In the genomic region with DNA sequence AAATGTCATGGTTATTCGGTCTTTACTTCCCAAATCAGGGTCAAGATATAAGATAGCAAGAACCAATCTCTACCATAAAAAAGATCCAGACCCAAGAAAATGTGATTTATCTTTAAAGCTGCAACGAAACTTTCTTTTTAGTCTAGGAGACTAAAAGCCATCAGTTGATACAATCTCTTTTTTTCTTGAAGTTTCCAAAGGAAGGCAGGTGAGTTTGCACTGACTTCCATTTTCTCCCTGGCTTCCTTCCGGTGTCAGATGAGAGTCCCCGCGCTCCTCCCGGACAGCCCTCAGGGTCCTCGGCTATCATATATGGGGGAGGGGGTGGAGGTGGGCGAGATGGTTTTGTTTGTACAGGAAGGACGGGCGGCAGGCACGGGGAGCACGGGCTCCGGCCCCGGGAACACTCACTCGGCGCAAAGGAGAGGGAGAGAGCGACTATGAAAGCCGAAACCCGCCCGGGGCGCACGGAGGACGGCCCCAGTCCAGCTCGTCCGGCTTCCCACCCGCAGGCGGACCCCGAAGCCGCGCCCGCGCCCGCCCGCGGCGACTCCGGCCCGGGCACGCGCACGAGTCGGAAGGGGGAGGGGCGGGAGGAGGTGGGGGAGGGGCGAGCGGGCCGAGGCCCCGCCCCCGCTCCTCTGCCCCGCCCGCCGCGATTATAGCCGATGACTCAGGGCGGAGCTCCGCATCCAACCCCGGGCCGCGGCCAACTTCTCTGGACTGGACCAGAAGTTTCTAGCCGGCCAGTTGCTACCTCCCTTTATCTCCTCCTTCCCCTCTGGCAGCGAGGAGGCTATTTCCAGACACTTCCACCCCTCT, we compare ENCODE assay signal across 8 cellular contexts. TPM values are rescaled to one million over a fixed set of nuclear protein-coding genes. Genes with fewer than 3 reads are reported as not detected.
A peak's percentile ranks its signal among the peaks of the same experiment; 100 is the strongest.
DNase-seq lines count a peak whose midpoint lies in the region; ATAC-seq and TF ChIP-seq lines count a peak whose summit lies in the region.

A gene (plus strand): TSS at position 689 of the 822 bp plus-strand sequence. CDS start 296 bp downstream, outside the sequence.

- ATAC-seq in GM18502 (IDR thresholded peaks at IDR 0.05; ENCODE audit: poor library complexity, unreplicated experiment) (peak; percentile 70), HG02981 (IDR thresholded peaks at IDR 0.05; ENCODE audit: unreplicated experiment) (peak; percentile 71), left colon (peak; percentile 87)

- peak within 1 kb of the TSS; percentile 77 for H3K27ac ChIP-seq in 22Rv1
- peak within 1 kb of the TSS; percentile 98 to 99 for H3K27ac ChIP-seq in coronary artery

- H3K4me3 Mint-ChIP-seq in activated CD4-positive, alpha-beta T cell treated with anti-CD3 and anti-CD28 coated beads, Interleukin-2, amount 10 ng/mL, durations not matched to agents 7 days and 5 days = peak within 1 kb of the TSS; percentile 98

- H3K36me3 Mint-ChIP-seq in activated CD4-positive, alpha-beta T cell treated with anti-CD3 and anti-CD28 coated beads, Interleukin-2, amount 10 ng/mL, durations not matched to agents 7 days and 5 days (ENCODE audit: low read depth) = peaks cover 8% of the 10 kb centered on the region

- DNase-seq in NCI-H460 (ENCODE audit: extremely low read depth, low read depth) (peak; percentile 90), coronary artery (ENCODE audit: low spot score) (peak; percentile 97), left colon (peak; percentile 93)
- peak; percentile 82 for DNase-seq in activated CD4-positive, alpha-beta T cell treated with anti-CD3 and anti-CD28 coated beads, Interleukin-2, amount 10 ng/mL, durations not matched to agents 7 days and 5 days
- DNase-seq in stimulated activated CD4-positive, alpha-beta T cell treated with anti-CD3 and anti-CD28 coated beads, Interleukin-1b, Interleukin-23, amount 100 ng/mL, for 4 hours (ENCODE audit: low read depth in 2 of 2) = peak; percentile 75 to 78

- TF ChIP-seq CTCF in 22Rv1 (IDR thresholded peaks at IDR 0.05) = no peak
- TF ChIP-seq CTCF in coronary artery (IDR thresholded peaks at IDR 0.05) = no peak

- peak within 1 kb of the TSS; percentile 94 for H3K4me3 ChIP-seq in coronary artery

- H3K27me3 Mint-ChIP-seq in activated CD4-positive, alpha-beta T cell treated with anti-CD3 and anti-CD28 coated beads, Interleukin-2, amount 10 ng/mL, durations not matched to agents 7 days and 5 days = peaks cover 3% of the 10 kb centered on the region

- H3K4me1 Mint-ChIP-seq in activated CD4-positive, alpha-beta T cell treated with anti-CD3 and anti-CD28 coated beads, Interleukin-2, amount 10 ng/mL, durations not matched to agents 7 days and 5 days = peaks cover 44% of the 10 kb centered on the region

- intact Hi-C loops in left colon (cut with DNase I, micrococcal nuclease) = no loop called here

- CTCF ChIA-PET in activated CD4-positive, alpha-beta T cell treated with anti-CD3 and anti-CD28 coated beads, Interleukin-2, amount 10 ng/mL, durations not matched to agents 7 days and 5 days (lab: Charles Lee) = interaction anchor here (1.0 to 1.6 kb wide), 4 partner anchors 13 to 58 kb away, joined by 3 to 7 read pairs (median 5); no protein-coding TSS in a partner anchor

- peaks cover 3% of the 10 kb centered on the region for H3K9me3 Mint-ChIP-seq in activated CD4-positive, alpha-beta T cell treated with anti-CD3 and anti-CD28 coated beads, Interleukin-2, amount 10 ng/mL, durations not matched to agents 7 days and 5 days

- POLR2A ChIA-PET in activated CD4-positive, alpha-beta T cell treated with anti-CD3 and anti-CD28 coated beads, Interleukin-2, amount 10 ng/mL, durations not matched to agents 7 days and 5 days (lab: Charles Lee) = no interaction called here

- H3K27ac Mint-ChIP-seq in activated CD4-positive, alpha-beta T cell treated with anti-CD3 and anti-CD28 coated beads, Interleukin-2, amount 10 ng/mL, durations not matched to agents 7 days and 5 days = peak within 1 kb of the TSS; percentile 98

RNA-seq across cellular contexts. Expression of the gene that starts here (rescaled TPM):
- 16.6 and 17.6 TPM in 2 replicates for total RNA-seq in NCI-H460 (2014; rRNA removed; shearing (Covaris generic))
- 15.0 and 15.9 TPM in 2 replicates for polyA plus RNA-seq in NCI-H460 (2014; cell fraction: nucleus; rRNA removed)
- 10 to 100 TPM; 27.1 to 27.6 TPM for total RNA-seq in activated CD4-positive, alpha-beta T cell treated with anti-CD3 and anti-CD28 coated beads, Interleukin-2, amount 10 ng/mL, durations not matched to agents 7 days and 5 days
- 10 to 100 TPM; 26.4 to 26.9 TPM for total RNA-seq in left colon

Comparison
In these comparisons a context has a peak if more than half of its experiments do, and no peak if none do; other contexts are left out.
1. Peak in every context shown above with its lines: DNase-seq, ATAC-seq, H3K4me3 ChIP-seq and H3K27ac ChIP-seq.